Comparison of ENCODE assay signal across 23 cellular contexts in the genomic region with DNA sequence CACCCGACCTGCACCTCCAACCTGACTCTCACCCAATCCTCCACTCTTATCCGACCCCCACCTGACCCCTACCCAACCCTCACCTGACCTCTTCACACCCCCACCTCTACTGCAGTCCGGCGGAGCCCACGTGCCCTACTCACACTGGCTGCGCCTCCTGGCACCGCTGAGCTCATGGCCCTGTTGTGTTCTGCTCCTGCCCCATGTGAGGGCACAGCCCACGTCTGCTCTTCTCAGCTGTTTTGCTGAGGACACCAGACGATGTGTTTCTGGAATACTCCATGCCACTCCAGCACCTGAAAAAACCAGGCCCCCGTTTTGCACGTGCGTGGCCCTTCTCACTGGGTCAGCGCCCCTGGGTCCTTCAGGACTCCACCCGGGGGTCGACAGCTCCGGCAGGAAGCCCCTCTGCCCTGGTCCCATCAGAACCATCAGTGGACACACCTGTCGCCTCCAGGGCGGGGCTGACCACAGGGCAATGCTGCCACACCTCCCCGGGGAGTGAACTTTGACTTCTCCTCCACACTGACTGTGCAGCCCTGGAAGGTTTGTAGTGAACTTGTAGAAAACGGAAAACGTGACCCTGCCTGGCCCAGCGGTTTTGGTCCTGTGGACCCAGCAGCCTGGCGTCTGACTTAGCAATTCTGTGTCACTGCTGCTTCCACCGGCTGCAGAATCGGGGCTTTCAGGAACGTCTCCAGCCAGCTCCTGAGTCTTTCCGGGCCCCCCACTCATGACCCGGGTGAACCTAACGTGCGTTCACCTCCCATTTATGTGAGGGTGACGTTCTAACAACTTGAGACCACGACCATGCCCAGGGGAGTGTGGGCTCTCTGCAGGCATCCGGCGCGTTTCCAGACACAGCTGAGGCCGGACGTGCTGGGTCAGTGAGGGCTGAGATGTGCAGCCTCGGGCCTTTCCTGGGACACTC. TPM values are rescaled to one million over a fixed set of nuclear protein-coding genes. Genes with fewer than 3 reads are reported as not detected.
DNase-seq lines count a peak whose midpoint lies in the region; ATAC-seq and TF ChIP-seq lines count a peak whose summit lies in the region.
"Had no signal": no experiment of that assay in that cellular context is flagged by ENCODE, and none has a peak within 500 bp of the region (broad histone marks: within the 10 kb centered on the region; RNA-seq: fewer than 3 reads in every experiment).

No MANE protein-coding gene starts in this region.

- POLR2A ChIA-PET in naive thymus-derived CD4-positive, alpha-beta T cell (lab: Charles Lee) = no interaction called here

- H3K27me3 Mint-ChIP-seq in naive thymus-derived CD4-positive, alpha-beta T cell = no peaks in the 10 kb centered on the region
- H3K27me3 Mint-ChIP-seq: activated naive CD8-positive, alpha-beta T cell treated with anti-CD3 and anti-CD28 coated beads for 36 hours; T-helper 17 cell had no signal

- H3K27me3 ChIP-seq in BLaER1 = peaks cover 6% of the 10 kb centered on the region; the same call in 1 of the 2 replicates
- no peaks in the 10 kb centered on the region for H3K27me3 ChIP-seq in Peyer's patch
- H3K27me3 ChIP-seq in naive thymus-derived CD4-positive, alpha-beta T cell (ENCODE audit: control insufficient read depth in 2 of 2, insufficient read depth in 2 of 2, low read length in 2 of 2) = no peaks in the 10 kb centered on the region
- H3K27me3 ChIP-seq: body of pancreas, tibial nerve had no signal

- H3K4me2 ChIP-seq in BLaER1 = peak overlapping the region; percentile 77
- H3K4me2 ChIP-seq: neural progenitor cell had no signal

- TF ChIP-seq POLR2A in Peyer's patch (IDR thresholded peaks at IDR 0.05) = peak; percentile 31 to 48

- H3K36me3 Mint-ChIP-seq in naive thymus-derived CD4-positive, alpha-beta T cell = no peaks in the 10 kb centered on the region
- no peaks in the 10 kb centered on the region for H3K36me3 Mint-ChIP-seq in activated naive CD4-positive, alpha-beta T cell treated with anti-CD3 and anti-CD28 coated beads, Interleukin-2, amount 50 U/mL, for 72 hours
- H3K36me3 Mint-ChIP-seq: activated naive CD8-positive, alpha-beta T cell treated with anti-CD3 and anti-CD28 coated beads for 36 hours; neural progenitor cell; stimulated activated effector memory CD8-positive, alpha-beta T cell treated with anti-CD3 and anti-CD28 coated beads, Interleukin-12 subunit alpha, Interleukin-12 subunit beta, amount 100 ng/mL, for 72 hours had no signal

- peak in 2 of 3 donors; percentile 92 to 93 for DNase-seq in Peyer's patch
- DNase-seq in mucosa of descending colon = peak; percentile 87 to 95 (median 88)
- no peak for DNase-seq in naive thymus-derived CD4-positive, alpha-beta T cell
- no peak for DNase-seq in activated naive CD4-positive, alpha-beta T cell treated with anti-CD3 and anti-CD28 coated beads, Interleukin-2, amount 50 U/mL, for 16 hours
- DNase-seq in activated naive CD4-positive, alpha-beta T cell treated with anti-CD3 and anti-CD28 coated beads, Interleukin-2, amount 50 U/mL, for 72 hours (ENCODE audit: low spot score in 2 of 2) = no peak
- DNase-seq: activated CD8-positive, alpha-beta T cell treated with anti-CD3 and anti-CD28 coated beads for 36 hours; activated naive CD8-positive, alpha-beta T cell treated with anti-CD3 and anti-CD28 coated beads for 36 hours; activated T-cell treated with anti-CD3 and anti-CD28 coated beads, Interleukin-2, amount 50 U/mL, for 48 hours; body of pancreas; cortex of kidney; kidney glomerular epithelial cell; NCI-H1417; NCI-H2171; NCI-H748 treated with DMSO at 0.1 percent for 48 hours; OCI-M1; T-helper 17 cell had no signal

- no peak overlapping the region for H3K4me3 Mint-ChIP-seq in naive thymus-derived CD4-positive, alpha-beta T cell
- H3K4me3 Mint-ChIP-seq: activated CD8-positive, alpha-beta T cell treated with anti-CD3 and anti-CD28 coated beads for 36 hours; activated naive CD8-positive, alpha-beta T cell treated with anti-CD3 and anti-CD28 coated beads for 36 hours; neural progenitor cell; stimulated activated effector memory CD8-positive, alpha-beta T cell treated with anti-CD3 and anti-CD28 coated beads, Interleukin-12 subunit alpha, Interleukin-12 subunit beta, amount 100 ng/mL, for 72 hours; T-helper 17 cell had no signal

- H3K4me1 Mint-ChIP-seq in naive thymus-derived CD4-positive, alpha-beta T cell = peaks cover 0 to 7% (median 6%) of the 10 kb centered on the region in 7 donors

- ATAC-seq in mucosa of descending colon = peak; percentile 83
- ATAC-seq in naive thymus-derived CD4-positive, alpha-beta T cell = no peak
- no peak for ATAC-seq in activated naive CD4-positive, alpha-beta T cell treated with anti-CD3 and anti-CD28 coated beads, Interleukin-2, amount 50 U/mL, for 72 hours
- ATAC-seq: activated CD8-positive, alpha-beta T cell treated with anti-CD3 and anti-CD28 coated beads for 36 hours; body of pancreas; stimulated activated effector memory CD8-positive, alpha-beta T cell treated with anti-CD3 and anti-CD28 coated beads, Interleukin-12 subunit alpha, Interleukin-12 subunit beta, amount 100 ng/mL, for 72 hours; T-helper 17 cell had no signal

- H3K4me1 ChIP-seq in BLaER1 = peaks cover 59% of the 10 kb centered on the region
- peaks cover 0 to 25% (median 6%) of the 10 kb centered on the region in 4 donors for H3K4me1 ChIP-seq in Peyer's patch
- H3K4me1 ChIP-seq in mucosa of descending colon (ENCODE audit: low read depth) = peaks cover 29% of the 10 kb centered on the region
- no peaks in the 10 kb centered on the region for H3K4me1 ChIP-seq in naive thymus-derived CD4-positive, alpha-beta T cell (ENCODE audit: control insufficient read depth in 2 of 2, insufficient read depth in 2 of 2, low read length in 2 of 2)
- H3K4me1 ChIP-seq: neural progenitor cell had no signal

- TF ChIP-seq CTCF in Peyer's patch (IDR thresholded peaks at IDR 0.05) = no peak
- no peak for TF ChIP-seq CTCF in mucosa of descending colon (IDR thresholded peaks at IDR 0.05)

- CTCF ChIA-PET in naive thymus-derived CD4-positive, alpha-beta T cell (lab: Charles Lee) = no interaction called here

- intact Hi-C loops in mucosa of descending colon (cut with DNase I, micrococcal nuclease) = loop anchor here in 1 of 2 donors (2.0 kb wide), 1 partner anchor 49 kb away; no protein-coding TSS in a partner anchor
- intact Hi-C loops in naive thymus-derived CD4-positive, alpha-beta T cell (cut with micrococcal nuclease) = no loop called here

- H3K36me3 ChIP-seq in BLaER1 = no peaks in the 10 kb centered on the region
- no peaks in the 10 kb centered on the region for H3K36me3 ChIP-seq in Peyer's patch
- H3K36me3 ChIP-seq in mucosa of descending colon (ENCODE audit: low read depth) = no peaks in the 10 kb centered on the region
- H3K36me3 ChIP-seq in naive thymus-derived CD4-positive, alpha-beta T cell (ENCODE audit: control insufficient read depth in 2 of 3, insufficient read depth in 3 of 3, low read length in 3 of 3) = no peaks in the 10 kb centered on the region
- H3K36me3 ChIP-seq: neural progenitor cell, SJCRH30, tibial nerve had no signal

- no peaks in the 10 kb centered on the region for H4K20me1 ChIP-seq in BLaER1

- H3K4me3 ChIP-seq in BLaER1 = peak overlapping the region; percentile 36; the same call in 1 of the 2 replicates
- H3K4me3 ChIP-seq in Peyer's patch = peak overlapping the region in 2 of 4 donors; percentile 41 to 48
- no peak overlapping the region for H3K4me3 ChIP-seq in mucosa of descending colon
- no peak overlapping the region for H3K4me3 ChIP-seq in naive thymus-derived CD4-positive, alpha-beta T cell (ENCODE audit: low read length)
- H3K4me3 ChIP-seq: body of pancreas, neural progenitor cell, SJCRH30, tibial nerve had no signal

- H3K27ac Mint-ChIP-seq in naive thymus-derived CD4-positive, alpha-beta T cell = no peak overlapping the region
- H3K27ac Mint-ChIP-seq in activated naive CD4-positive, alpha-beta T cell treated with anti-CD3 and anti-CD28 coated beads, Interleukin-2, amount 50 U/mL, for 72 hours = no peak overlapping the region
- H3K27ac Mint-ChIP-seq: activated CD8-positive, alpha-beta T cell treated with anti-CD3 and anti-CD28 coated beads for 36 hours; activated naive CD8-positive, alpha-beta T cell treated with anti-CD3 and anti-CD28 coated beads for 36 hours; neural progenitor cell; stimulated activated effector memory CD8-positive, alpha-beta T cell treated with anti-CD3 and anti-CD28 coated beads, Interleukin-12 subunit alpha, Interleukin-12 subunit beta, amount 100 ng/mL, for 72 hours; T-helper 17 cell had no signal

- H3K9me3 ChIP-seq in BLaER1 = no peaks in the 10 kb centered on the region
- no peaks in the 10 kb centered on the region for H3K9me3 ChIP-seq in Peyer's patch
- no peaks in the 10 kb centered on the region for H3K9me3 ChIP-seq in mucosa of descending colon
- H3K9me3 ChIP-seq in naive thymus-derived CD4-positive, alpha-beta T cell (ENCODE audit: control insufficient read depth in 2 of 3, low read length in 3 of 3) = no peaks in the 10 kb centered on the region
- H3K9me3 ChIP-seq: body of pancreas, SJCRH30, tibial nerve had no signal

- H3K27ac ChIP-seq in BLaER1 (peak overlapping the region; percentile 29; the same call in 1 of the 2 replicates), Peyer's patch (peak overlapping the region in 3 of 4 donors; percentile 57 to 92 (median 75))
- H3K27ac ChIP-seq in naive thymus-derived CD4-positive, alpha-beta T cell (ENCODE audit: low read depth, low read length) = no peak overlapping the region
- H3K27ac ChIP-seq: body of pancreas, C4-2B, neural progenitor cell, SJCRH30, VCaP had no signal

- 0 out of 2 replicates have a peak overlapping the region, but pooled peaks have one; percentile 11 for H3K9ac ChIP-seq in BLaER1
- H3K9ac ChIP-seq: neural progenitor cell had no signal

- H3K9me3 Mint-ChIP-seq in naive thymus-derived CD4-positive, alpha-beta T cell = no peaks in the 10 kb centered on the region
- no peaks in the 10 kb centered on the region for H3K9me3 Mint-ChIP-seq in activated naive CD4-positive, alpha-beta T cell treated with anti-CD3 and anti-CD28 coated beads, Interleukin-2, amount 50 U/mL, for 72 hours
- H3K9me3 Mint-ChIP-seq: activated CD8-positive, alpha-beta T cell treated with anti-CD3 and anti-CD28 coated beads for 36 hours; activated naive CD8-positive, alpha-beta T cell treated with anti-CD3 and anti-CD28 coated beads for 36 hours; neural progenitor cell; stimulated activated effector memory CD8-positive, alpha-beta T cell treated with anti-CD3 and anti-CD28 coated beads, Interleukin-12 subunit alpha, Interleukin-12 subunit beta, amount 100 ng/mL, for 72 hours had no signal

RNA-seq across cellular contexts. Expression of gene RAB40B, which starts 5.7 kb away (rescaled TPM):
- total RNA-seq in Peyer's patch (10 to 100 TPM; 13.3 to 63.5 (median 29.1) TPM), mucosa of descending colon (10 to 100 TPM; 21.0 to 52.4 (median 23.9) TPM)
- total RNA-seq in naive thymus-derived CD4-positive, alpha-beta T cell = 1 to 10 TPM; 2.8 to 6.1 (median 3.6) TPM
- polyA plus RNA-seq in naive thymus-derived CD4-positive, alpha-beta T cell = 1 to 10 TPM; 1.3 to 2.5 TPM
- total RNA-seq in activated naive CD4-positive, alpha-beta T cell treated with anti-CD3 and anti-CD28 coated beads, Interleukin-2, amount 50 U/mL, for 72 hours = 1 to 10 TPM; 1.7 to 2.8 TPM

RNA-seq across cellular contexts. Expression of gene FN3KRP, which starts 12.3 kb away (rescaled TPM):
- 10 to 100 TPM; 15.5 to 33.0 (median 19.7) TPM for total RNA-seq in Peyer's patch
- 10 to 100 TPM; 30.8 to 36.1 (median 34.8) TPM for total RNA-seq in mucosa of descending colon
- 10 to 100 TPM; 29.9 to 38.7 (median 35.7) TPM for total RNA-seq in naive thymus-derived CD4-positive, alpha-beta T cell
- polyA plus RNA-seq in naive thymus-derived CD4-positive, alpha-beta T cell = 10 to 100 TPM; 31.5 to 32.8 TPM
- total RNA-seq in activated naive CD4-positive, alpha-beta T cell treated with anti-CD3 and anti-CD28 coated beads, Interleukin-2, amount 50 U/mL, for 72 hours = 10 to 100 TPM; 45.9 to 51.2 TPM

RNA-seq across cellular contexts. Expression of gene FN3K, which starts 31.2 kb away (rescaled TPM):
- total RNA-seq in Peyer's patch (10 to 100 TPM; 14.0 to 56.3 (median 23.0) TPM), mucosa of descending colon (10 to 100 TPM; 39.4 to 45.5 (median 40.8) TPM)
- 10 to 100 TPM in 3 of 5 experiments, 1 to 10 TPM in 2; 3.9 to 14.1 (median 12.0) TPM for total RNA-seq in naive thymus-derived CD4-positive, alpha-beta T cell
- polyA plus RNA-seq in naive thymus-derived CD4-positive, alpha-beta T cell = 1 to 10 TPM in 1 of 2 donors, under 1 TPM in 1; 0.97 to 1.2 TPM
- total RNA-seq in activated naive CD4-positive, alpha-beta T cell treated with anti-CD3 and anti-CD28 coated beads, Interleukin-2, amount 50 U/mL, for 72 hours = 1 to 10 TPM; 3.5 to 7.0 TPM

RNA-seq across cellular contexts. Expression of gene TBCD, which starts 47.7 kb away (rescaled TPM):
- total RNA-seq in Peyer's patch (100 to 1,000 TPM in 1 of 4 donors, 10 to 100 TPM in 3; 58.7 to 130 (median 74.8) TPM), mucosa of descending colon (10 to 100 TPM; 41.3 to 76.0 (median 55.4) TPM)
- total RNA-seq in naive thymus-derived CD4-positive, alpha-beta T cell = 100 to 1,000 TPM in 4 of 5 experiments, 10 to 100 TPM in 1; 99.2 to 255 (median 226) TPM
- polyA plus RNA-seq in naive thymus-derived CD4-positive, alpha-beta T cell = 100 to 1,000 TPM in 1 of 2 donors, 10 to 100 TPM in 1; 61.5 to 103 TPM
- total RNA-seq in activated naive CD4-positive, alpha-beta T cell treated with anti-CD3 and anti-CD28 coated beads, Interleukin-2, amount 50 U/mL, for 72 hours = 100 to 1,000 TPM in 1 of 2 donors, 10 to 100 TPM in 1; 67.4 to 147 TPM

RNA-seq across cellular contexts. Expression of gene WDR45B, which starts 56.0 kb away (rescaled TPM):
- total RNA-seq in Peyer's patch (10 to 100 TPM; 68.8 to 90.0 (median 77.2) TPM), mucosa of descending colon (10 to 100 TPM; 69.0 to 76.0 (median 74.4) TPM)
- total RNA-seq in naive thymus-derived CD4-positive, alpha-beta T cell = 10 to 100 TPM; 44.9 to 91.6 (median 68.4) TPM
- polyA plus RNA-seq in naive thymus-derived CD4-positive, alpha-beta T cell = 10 to 100 TPM; 30.5 to 36.8 TPM
- total RNA-seq in activated naive CD4-positive, alpha-beta T cell treated with anti-CD3 and anti-CD28 coated beads, Interleukin-2, amount 50 U/mL, for 72 hours = 10 to 100 TPM; 33.9 to 89.9 TPM

Comparison
In these comparisons a context has a peak if more than half of its experiments do, and no peak if none do; other contexts are left out.
1. DNase-seq: peak in Peyer's patch (2 of 3) and mucosa of descending colon (3 of 3); none in naive thymus-derived CD4-positive, alpha-beta T cell (0 of 9), activated naive CD4-positive, alpha-beta T cell treated with anti-CD3 and anti-CD28 coated beads, Interleukin-2, amount 50 U/mL, for 16 hours (single experiment) and activated naive CD4-positive, alpha-beta T cell treated with anti-CD3 and anti-CD28 coated beads, Interleukin-2, amount 50 U/mL, for 72 hours (0 of 2).